27 cellular contexts compared by ENCODE assay signal in genomic region chr10:17129711-17130110, GRCh38.
"Had no signal": no experiment of that assay in that cellular context is flagged by ENCODE, and none has a peak within 500 bp of the region (broad histone marks: within the 10 kb centered on the region; RNA-seq: fewer than 3 reads in every experiment).

Gene CUBN, minus strand, starts transcription at chr10:17129811. Its CDS starts 46 bp downstream, at chr10:17129765.

- H3K9ac ChIP-seq: parathyroid adenoma had no signal

- H3K9me3 Mint-ChIP-seq: natural killer cell; stimulated activated effector memory CD8-positive, alpha-beta T cell treated with anti-CD3 and anti-CD28 coated beads, Interleukin-12 subunit alpha, Interleukin-12 subunit beta, amount 100 ng/mL, for 72 hours had no signal

- H3K27ac Mint-ChIP-seq: natural killer cell; stimulated activated effector memory CD8-positive, alpha-beta T cell treated with anti-CD3 and anti-CD28 coated beads, Interleukin-12 subunit alpha, Interleukin-12 subunit beta, amount 100 ng/mL, for 72 hours had no signal

- H3K36me3 Mint-ChIP-seq: natural killer cell; stimulated activated effector memory CD8-positive, alpha-beta T cell treated with anti-CD3 and anti-CD28 coated beads, Interleukin-12 subunit alpha, Interleukin-12 subunit beta, amount 100 ng/mL, for 72 hours had no signal

- H3K36me3 ChIP-seq: esophagus muscularis mucosa, heart right ventricle, lower lobe of right lung, neutrophil, prostate gland, right atrium auricular region, sigmoid colon, stomach, transverse colon, vagina had no signal

- H3K4me1 Mint-ChIP-seq: stimulated activated effector memory CD8-positive, alpha-beta T cell treated with anti-CD3 and anti-CD28 coated beads, Interleukin-12 subunit alpha, Interleukin-12 subunit beta, amount 100 ng/mL, for 72 hours had no signal

- ATAC-seq: heart right ventricle; left colon; left ventricle myocardium superior; lower lobe of right lung; natural killer cell; stimulated activated effector memory CD8-positive, alpha-beta T cell treated with anti-CD3 and anti-CD28 coated beads, Interleukin-12 subunit alpha, Interleukin-12 subunit beta, amount 100 ng/mL, for 72 hours had no signal

- H3K4me3 ChIP-seq: esophagus muscularis mucosa, heart right ventricle, lower lobe of right lung, prostate gland, right atrium auricular region, sigmoid colon, stomach, transverse colon, vagina had no signal

- DNase-seq: cortex of kidney; effector memory CD4-positive, alpha-beta T cell; foreskin melanocyte; glutamatergic neuron; heart right ventricle; hippocampal formation; kidney glomerular epithelial cell; left colon; left ventricle myocardium superior; lower lobe of right lung; natural killer cell; sigmoid colon; stimulated activated CD4-positive, alpha-beta T cell treated with anti-CD3 and anti-CD28 coated beads, Interleukin-2, amount 100 ng/mL, for 24 hours; stimulated activated CD4-positive, alpha-beta T cell treated with anti-CD3 and anti-CD28 coated beads, Interleukin-4, amount 100 ng/mL, for 24 hours; stimulated activated naive CD4-positive, alpha-beta T cell treated with Interleukin-2 at 50 U/mL for 16 hours; stomach; transverse colon had no signal

- H3K27ac ChIP-seq: esophagus muscularis mucosa, heart right ventricle, lower lobe of right lung, neutrophil, parathyroid adenoma, prostate gland, right atrium auricular region, sigmoid colon, stomach, transverse colon, vagina had no signal

- H2AFZ ChIP-seq: parathyroid adenoma had no signal

- FAIRE-seq: endothelial cell of umbilical vein, islet of Langerhans had no signal

- H3K27me3 ChIP-seq: esophagus muscularis mucosa, heart right ventricle, neutrophil, right atrium auricular region, sigmoid colon, stomach, transverse colon, vagina had no signal

- H3K79me2 ChIP-seq: parathyroid adenoma had no signal

- H3K9me3 ChIP-seq: esophagus muscularis mucosa, heart right ventricle, lower lobe of right lung, neutrophil, prostate gland, right atrium auricular region, sigmoid colon, stomach, transverse colon, vagina had no signal

- H3K4me1 ChIP-seq: esophagus muscularis mucosa, heart right ventricle, lower lobe of right lung, parathyroid adenoma, prostate gland, right atrium auricular region, sigmoid colon, stomach, transverse colon, vagina had no signal

- H3K4me3 Mint-ChIP-seq: natural killer cell; neural crest cell; stimulated activated effector memory CD8-positive, alpha-beta T cell treated with anti-CD3 and anti-CD28 coated beads, Interleukin-12 subunit alpha, Interleukin-12 subunit beta, amount 100 ng/mL, for 72 hours had no signal
